ENCODE assay signal across 8 cellular contexts in genomic region chr19:19459707-19460251, GRCh38. TPM values are rescaled to one million over a fixed set of nuclear protein-coding genes. Genes with fewer than 3 reads are reported as not detected.
DNase-seq lines count a peak whose midpoint lies in the region; ATAC-seq and TF ChIP-seq lines count a peak whose summit lies in the region.

No MANE protein-coding gene starts in this region.

- H4K20me1 ChIP-seq in GM23338 (replicated peaks; ENCODE audit: insufficient read depth) = peaks cover 51% of the 10 kb centered on the region

- H3K36me3 Mint-ChIP-seq in GM23338 (ENCODE audit: low read depth) = peaks cover 12% of the 10 kb centered on the region

- no peaks in the 10 kb centered on the region for H3K9me3 Mint-ChIP-seq in GM23338

- H3K9ac ChIP-seq in adipocyte (ENCODE audit: low read length) (peak overlapping the region; percentile 3), liver (ENCODE audit: low read depth in 1 of 2, low read length in 2 of 2) (peak overlapping the region in 1 of 2 donors; percentile 42)

- no peaks in the 10 kb centered on the region for H3K9me3 ChIP-seq in adipocyte (ENCODE audit: control insufficient read depth, low read length)
- H3K9me3 ChIP-seq in liver (ENCODE audit: control insufficient read depth in 4 of 4, low read length in 3 of 4) = no peaks in the 10 kb centered on the region

- peaks cover 20% of the 10 kb centered on the region for H3F3A ChIP-seq in GM23338 (replicated peaks; ENCODE audit: low read depth)

- peaks cover 100% of the 10 kb centered on the region for H3K79me2 ChIP-seq in GM23338 (replicated peaks; ENCODE audit: insufficient read depth)

- H3K4me3 ChIP-seq in AG09309 (ENCODE audit: control insufficient read depth, low read depth, low read length) (no peak overlapping the region), GM23338 (no peak overlapping the region), adipocyte (ENCODE audit: low read length) (peak overlapping the region; percentile 41), liver (ENCODE audit: low read depth in 1 of 3, low read length in 3 of 3) (no peak overlapping the region)

- no peak overlapping the region for H2AFZ ChIP-seq in GM23338

- TF ChIP-seq RAD21 in liver (IDR thresholded peaks at IDR 0.05) = no peak

- H3K27ac ChIP-seq in GM23338 (ENCODE audit: low read depth) = peak overlapping the region; percentile 93
- H3K27ac ChIP-seq in liver (ENCODE audit: low read depth in 1 of 2, low read length in 2 of 2) = peak overlapping the region; percentile 68 to 82

- H3K4me2 ChIP-seq in GM23338 = peak overlapping the region; percentile 89

- WGBS in liver = 65% methylated on average over 8 of the region's 8 CpGs

- H3K36me3 ChIP-seq in GM23338 (ENCODE audit: insufficient read depth) (no peaks in the 10 kb centered on the region), adipocyte (ENCODE audit: control insufficient read depth, insufficient read depth, low read length, severe bottlenecking) (peaks cover 2% of the 10 kb centered on the region), liver (ENCODE audit: control insufficient read depth in 4 of 4, insufficient read depth in 3 of 4, low read depth in 1 of 4, low read length in 3 of 4) (no peaks in the 10 kb centered on the region)

- no peaks in the 10 kb centered on the region for H3K27me3 ChIP-seq in GM23338 (ENCODE audit: insufficient read depth)
- H3K27me3 ChIP-seq in adipocyte (replicated peaks; ENCODE audit: control insufficient read depth, insufficient read depth, low read length) = no peaks in the 10 kb centered on the region
- no peaks in the 10 kb centered on the region for H3K27me3 ChIP-seq in liver (ENCODE audit: control insufficient read depth in 4 of 4, insufficient read depth in 4 of 4, low read length in 3 of 4)

- peak; percentile 25 for DNase-seq in AG09309 (ENCODE audit: low read depth)
- no peak for DNase-seq in GM23338 (ENCODE audit: low spot score)
- DNase-seq in T follicular helper cell (ENCODE audit: low read depth) = peak; percentile 57
- peak; percentile 48 for DNase-seq in adipocyte (ENCODE audit: low read depth)
- DNase-seq in stimulated activated CD8-positive, alpha-beta memory T cell treated with anti-CD3 and anti-CD28 coated beads, Interleukin-4, amount 100 ng/mL, for 1 hour (ENCODE audit: low read depth in 2 of 2, low spot score in 1 of 2) = peak; percentile 29 to 45
- DNase-seq in mesenteric fat pad (ENCODE audit: low spot score) = no peak

- peak overlapping the region; percentile 41; the same call in 1 of the 2 replicates for H3K27ac Mint-ChIP-seq in GM23338

- no peaks in the 10 kb centered on the region for H3K9me2 ChIP-seq in GM23338 (ENCODE audit: insufficient read depth)

- no peak overlapping the region for H3K4me3 Mint-ChIP-seq in GM23338

- peaks cover 21% of the 10 kb centered on the region for H3K27me3 Mint-ChIP-seq in GM23338 (ENCODE audit: insufficient read depth, low read depth, poor library complexity)

- TF ChIP-seq CTCF in AG09309 (IDR thresholded peaks at IDR 0.05; ENCODE audit: control insufficient read depth, insufficient read depth, low read depth, low read length, missing control alignments) = no peak
- TF ChIP-seq CTCF in GM23338 (conservative IDR thresholded peaks at IDR 0.05; ENCODE audit: low read depth in 2 of 2) = no peak
- no peak for TF ChIP-seq CTCF in liver (IDR thresholded peaks at IDR 0.05; ENCODE audit: low read depth, low read length, missing input control)

- ATAC-seq in GM23338 = no peak
- ATAC-seq in HG02642 (IDR thresholded peaks at IDR 0.05; ENCODE audit: poor library complexity, unreplicated experiment) = no peak

- peaks cover 79% of the 10 kb centered on the region for H3K4me1 Mint-ChIP-seq in GM23338

- H3K4me1 ChIP-seq in GM23338 (ENCODE audit: insufficient read depth) (peaks cover 57% of the 10 kb centered on the region), adipocyte (ENCODE audit: control insufficient read depth, insufficient read depth, low read length) (peaks cover 69% of the 10 kb centered on the region), liver (ENCODE audit: control insufficient read depth in 4 of 4, insufficient read depth in 4 of 4, low read length in 3 of 4) (peaks cover 11 to 48% (median 28%) of the 10 kb centered on the region in 4 donors)

TF ChIP-seq in GM23338, 12 proteins besides CTCF, POLR2A, EP300 and RAD21 (continues in another document):
- TF ChIP-seq JUNB (IDR thresholded peaks at IDR 0.05; ENCODE audit: unreplicated experiment) (no peak), STAT1 (IDR thresholded peaks at IDR 0.05; ENCODE audit: unreplicated experiment) (no peak), CREB1 (CRISPR knock-in tag; IDR thresholded peaks at IDR 0.05; ENCODE audit: low read depth) (no peak), NANOG (IDR thresholded peaks at IDR 0.05; ENCODE audit: borderline replicate concordance) (no peak), EZH2 (IDR thresholded peaks at IDR 0.05; ENCODE audit: low read depth, unreplicated experiment) (no peak), EZH2phosphoT487 (IDR thresholded peaks at IDR 0.05; ENCODE audit: unreplicated experiment) (no peak)

TF ChIP-seq in liver, 16 proteins besides CTCF, POLR2A, EP300 and RAD21:
- TF ChIP-seq SP1 (IDR thresholded peaks at IDR 0.05) = peak; percentile 13
- no peak for TF ChIP-seq HNF4A (conservative IDR thresholded peaks at IDR 0.05)
- peak in 1 of 2 donors; percentile 41 for TF ChIP-seq GABPA (IDR thresholded peaks at IDR 0.05 in 1 of 2, conservative IDR thresholded peaks at IDR 0.05 in 1 of 2)

RNA-seq across cellular contexts. Expression of gene GATAD2A, which starts 54.3 kb away (rescaled TPM):
- 123 and 151 TPM in 2 replicates for total RNA-seq in GM23338 (2014; rRNA removed; shearing (Covaris generic))
- polyA plus RNA-seq in GM23338 (2016; fragmentation: Nextera tagmentation; extraction: Ambion mirVana) = 40.0 and 49.2 TPM in 2 replicates
- total RNA-seq in liver = 10 to 100 TPM; 20.2 to 23.7 TPM
- polyA plus RNA-seq in liver = 10 to 100 TPM in 1 of 2 donors, 1 to 10 TPM in 1; 7.1 to 16.1 TPM
- total RNA-seq in mesenteric fat pad = 98.9 TPM

RNA-seq across cellular contexts. Expression of gene TSSK6, which starts 55.6 kb away (rescaled TPM):
- 4.5 and 4.9 TPM in 2 replicates for total RNA-seq in GM23338 (2014; rRNA removed; shearing (Covaris generic))
- polyA plus RNA-seq in GM23338 (2016; fragmentation: Nextera tagmentation; extraction: Ambion mirVana) (0.28 and 0.63 TPM in 2 replicates), liver (under 1 TPM; 0.21 to 0.95 TPM)
- total RNA-seq in liver (1 to 10 TPM; 1.2 to 2.3 TPM), mesenteric fat pad (0.74 TPM)

RNA-seq across cellular contexts. Expression of gene NDUFA13, which starts 56.2 kb away (rescaled TPM):
- total RNA-seq in GM23338 (2014; rRNA removed; shearing (Covaris generic)) = 37.6 and 143 TPM in 2 replicates
- polyA plus RNA-seq in GM23338 (2016; fragmentation: Nextera tagmentation; extraction: Ambion mirVana) (598 and 619 TPM in 2 replicates), liver (100 to 1,000 TPM; 180 to 239 TPM)
- total RNA-seq in liver (10 to 100 TPM; 45.3 to 80.6 TPM), mesenteric fat pad (295 TPM)

Comparison
In these comparisons a context has a peak if more than half of its experiments do, and no peak if none do; other contexts are left out.
1. DNase-seq: peak in AG09309 (single experiment), T follicular helper cell (single experiment), adipocyte (single experiment) and stimulated activated CD8-positive, alpha-beta memory T cell treated with anti-CD3 and anti-CD28 coated beads, Interleukin-4, amount 100 ng/mL, for 1 hour (2 of 2); none in GM23338 (single experiment) and mesenteric fat pad (single experiment).